Comparison of ENCODE assay signal across 9 cellular contexts in genomic region chr9:108535526-108535925, GRCh38.
DNase-seq lines count a peak whose midpoint lies in the region; ATAC-seq and TF ChIP-seq lines count a peak whose summit lies in the region.
"Had no signal": no experiment of that assay in that cellular context is flagged by ENCODE, and none has a peak within 500 bp of the region (broad histone marks: within the 10 kb centered on the region; RNA-seq: fewer than 3 reads in every experiment).

No MANE protein-coding gene starts in this region.

- no peaks in the 10 kb centered on the region for H3K27me3 ChIP-seq in mammary epithelial cell (ENCODE audit: insufficient read depth, low read length)

- H3K4me1 Mint-ChIP-seq in progenitor cell of endocrine pancreas (ENCODE audit: low read depth), result no peaks in the 10 kb centered on the region
- no peaks in the 10 kb centered on the region for H3K4me1 Mint-ChIP-seq in effector memory CD8-positive, alpha-beta T cell (ENCODE audit: low read depth in 2 of 2)

- in situ Hi-C loops in mammary epithelial cell (cut with MboI; ENCODE audit: low sequenced_read_pairs in 2 of 2), result no loop called here

- no peak overlapping the region for H2AFZ ChIP-seq in mammary epithelial cell (ENCODE audit: low read depth, low read length)

- peaks cover 6% of the 10 kb centered on the region for H3K9me3 Mint-ChIP-seq in progenitor cell of endocrine pancreas (ENCODE audit: low read depth)
- H3K9me3 Mint-ChIP-seq in effector memory CD8-positive, alpha-beta T cell, result peaks cover 4 to 17% of the 10 kb centered on the region in 2 donors

- H3K4me3 Mint-ChIP-seq in progenitor cell of endocrine pancreas (ENCODE audit: low read depth), result no peak overlapping the region
- no peak overlapping the region for H3K4me3 Mint-ChIP-seq in effector memory CD8-positive, alpha-beta T cell

- peak; percentile 59 for ATAC-seq in GM18909 (IDR thresholded peaks at IDR 0.05; ENCODE audit: poor library complexity, unreplicated experiment)
- no peak for ATAC-seq in GM21423 (IDR thresholded peaks at IDR 0.05; ENCODE audit: unreplicated experiment)
- ATAC-seq in effector memory CD8-positive, alpha-beta T cell (replicated peaks), result no peak
- ATAC-seq: right cardiac atrium had no signal

- intact Hi-C loops in mammary epithelial cell (cut with micrococcal nuclease), result loop anchor here (2.0 kb wide), 1 partner anchor 27 kb away; no protein-coding TSS in a partner anchor

- H4K20me1 ChIP-seq in mammary epithelial cell (ENCODE audit: insufficient read depth, low read length), result no peaks in the 10 kb centered on the region

- no peak overlapping the region for H3K27ac Mint-ChIP-seq in progenitor cell of endocrine pancreas
- H3K27ac Mint-ChIP-seq in effector memory CD8-positive, alpha-beta T cell, result no peak overlapping the region

- H3K4me3 ChIP-seq in mammary epithelial cell (replicated peaks in 1 of 3; ENCODE audit: insufficient read depth in 1 of 3, low read depth in 2 of 3, low read length in 3 of 3), result no peak overlapping the region

- H3K27ac ChIP-seq in mammary epithelial cell (ENCODE audit: insufficient read depth, low read depth, low read length) (peak overlapping the region; percentile 91), caudate nucleus (ENCODE audit: low read depth, low read length) (no peak overlapping the region)

- no peaks in the 10 kb centered on the region for H3K36me3 ChIP-seq in mammary epithelial cell (ENCODE audit: insufficient read depth, low read length)

- peak; percentile 42 for DNase-seq in HT-29 (ENCODE audit: low spot score)
- no peak for DNase-seq in mammary epithelial cell
- no peak for DNase-seq in progenitor cell of endocrine pancreas (ENCODE audit: low spot score, unreplicated experiment)
- no peak for DNase-seq in NCI-H510A treated with DMSO at 0.1 percent for 48 hours (lab: John Stamatoyannopoulos, UW)
- no peak for DNase-seq in effector memory CD8-positive, alpha-beta T cell
- DNase-seq in caudate nucleus (lab: John Stamatoyannopoulos, UW), result no peak

- dilution Hi-C loops in mammary epithelial cell (cut with HindIII; ENCODE audit: low sequenced_read_pairs), result loop anchor here (5.0 kb wide), 1 partner anchor 53 kb away; no protein-coding TSS in a partner anchor

- TF ChIP-seq CTCF in mammary epithelial cell (conservative IDR thresholded peaks at IDR 0.05 in 1 of 2, IDR thresholded peaks at IDR 0.05 in 1 of 2; ENCODE audit: extremely low read depth in 1 of 2, insufficient read depth in 1 of 2, low read depth in 1 of 2, low read length in 2 of 2) (peak; percentile 17 to 25), progenitor cell of endocrine pancreas (IDR thresholded peaks at IDR 0.05; ENCODE audit: unreplicated experiment) (peak; percentile 69)

- no peak overlapping the region for H3K9ac ChIP-seq in mammary epithelial cell (ENCODE audit: insufficient read depth, low read length)

- H3K4me2 ChIP-seq in mammary epithelial cell (ENCODE audit: insufficient read depth, low read depth, low read length), result no peak overlapping the region

- peaks cover 48% of the 10 kb centered on the region for H3K27me3 Mint-ChIP-seq in progenitor cell of endocrine pancreas
- H3K27me3 Mint-ChIP-seq in effector memory CD8-positive, alpha-beta T cell, result no peaks in the 10 kb centered on the region

- peaks cover 25% of the 10 kb centered on the region for H3K9me3 ChIP-seq in mammary epithelial cell (replicated peaks; ENCODE audit: insufficient read depth, low read length)

- 100% methylated on average over 2 of the region's 3 CpGs for WGBS in mammary epithelial cell (ENCODE audit: low coverage, missing lambda C conversion rate)

- BruUV-seq in mammary epithelial cell (replicated peaks; lab: Mats Ljungman, UMichigan), result no TSS peak

- no peaks in the 10 kb centered on the region for H3K36me3 Mint-ChIP-seq in progenitor cell of endocrine pancreas (ENCODE audit: insufficient read depth)
- no peaks in the 10 kb centered on the region for H3K36me3 Mint-ChIP-seq in effector memory CD8-positive, alpha-beta T cell (ENCODE audit: insufficient read depth)

- no peaks in the 10 kb centered on the region for H3K79me2 ChIP-seq in mammary epithelial cell (ENCODE audit: insufficient read depth, low read length)

- H3K4me1 ChIP-seq in mammary epithelial cell (ENCODE audit: insufficient read depth, low read length), result peaks cover 29% of the 10 kb centered on the region

- CTCF ChIA-PET in mammary epithelial cell (lab: Charles Lee; ENCODE audit: low non-redundant PET), result interaction anchor here (0.6 kb wide), 1 partner anchor 119 kb away, joined by 3 read pairs; no protein-coding TSS in a partner anchor
